Comparison of ENCODE assay signal across 1 cellular context in genomic region chr16:84380405-84380804, GRCh38.
TF ChIP-seq lines count a peak whose summit lies in the region.

No MANE protein-coding gene starts in this region.

TF ChIP-seq in H1, 55 proteins besides CTCF, POLR2A, EP300 and RAD21:
- no peak for TF ChIP-seq MAFK (IDR thresholded peaks at IDR 0.05; ENCODE audit: low read depth, low read length)
- TF ChIP-seq SP1 (IDR thresholded peaks at IDR 0.05; ENCODE audit: low read depth, low read length): no peak
- peak; percentile 32; the same call in 1 of the 2 replicates for TF ChIP-seq KDM1A (IDR thresholded peaks at IDR 0.05; ENCODE audit: borderline replicate concordance, low read length)
